Comparison of ENCODE assay signal across 30 cellular contexts in genomic region chr12:44375694-44376093, GRCh38.
A peak's percentile ranks its signal among the peaks of the same experiment; 100 is the strongest.
DNase-seq lines count a peak whose midpoint lies in the region; ATAC-seq, FAIRE-seq and TF ChIP-seq lines count a peak whose summit lies in the region.
"Had no signal": no experiment of that assay in that cellular context is flagged by ENCODE, and none has a peak within 500 bp of the region (broad histone marks: within the 10 kb centered on the region; RNA-seq: fewer than 3 reads in every experiment).

No MANE protein-coding gene starts in this region.

- no peaks in the 10 kb centered on the region for H3K79me2 ChIP-seq in GM12878 (ENCODE audit: control insufficient read depth, insufficient read depth, low read length)

- TF ChIP-seq EP300 in GM12878 (IDR thresholded peaks at IDR 0.05; ENCODE audit: borderline replicate concordance in 1 of 2, control insufficient read depth in 1 of 2, low read depth in 2 of 2, low read length in 2 of 2), result no peak

- H2AFZ ChIP-seq in GM12878 (ENCODE audit: control insufficient read depth, low read depth, low read length), result no peak overlapping the region; the same call in 1 of the 2 replicates
- H2AFZ ChIP-seq: GM23338, PC-9 had no signal

- SMC1A ChIA-PET in GM12878 (lab: Charles Lee; ENCODE audit: uncharacterized antibody, unreplicated experiment), result interaction anchor here (0.7 kb wide), 1 partner anchor 63 kb away, joined by 3 read pairs; no protein-coding TSS in a partner anchor

- H3K27me3 ChIP-seq in GM12878 (replicated peaks in 1 of 2; ENCODE audit: control insufficient read depth in 2 of 2, insufficient read depth in 2 of 2, low read length in 1 of 2) (no peaks in the 10 kb centered on the region), body of pancreas (no peaks in the 10 kb centered on the region)
- H3K27me3 ChIP-seq: BE2C, SJSA1 had no signal

- peaks cover 6% of the 10 kb centered on the region for H3K4me1 ChIP-seq in GM12878 (ENCODE audit: control insufficient read depth, insufficient read depth, low read length)
- no peaks in the 10 kb centered on the region for H3K4me1 ChIP-seq in body of pancreas
- H3K4me1 ChIP-seq: HAP-1, SJSA1 had no signal

- WGBS in GM12878 (ENCODE audit: insufficient coverage, insufficient replicate concordance, low lambda C conversion rate, missing lambda C conversion rate), result 95% methylated on average over 1 of the region's 1 CpG
- WGBS in body of pancreas, 2 donors, result 86 to 93% methylated on average over 1 of the region's 1 CpG

- DNase-seq in NCI-H146 (lab: John Stamatoyannopoulos, UW) (peak; percentile 31), NCI-H146 treated with DMSO at 0.1 percent for 48 hours (lab: John Stamatoyannopoulos, UW; ENCODE audit: unreplicated experiment) (no peak), GM19239 (ENCODE audit: insufficient read length, low spot score) (peak; percentile 1), GM12878 (ENCODE audit: low read depth, low spot score) (no peak), body of pancreas (no peak), Calu3 (no peak)
- DNase-seq: BE2C; CD8-positive, alpha-beta memory T cell; DND-41; HFFc6; NCI-H1048; NCI-H187 treated with DMSO at 0.1 percent for 48 hours; NCI-H2171 treated with DMSO at 0.1 percent for 48 hours; NCI-H345; NCI-H510A treated with DMSO at 0.1 percent for 48 hours; NCI-H748 treated with DMSO at 0.1 percent for 48 hours; PC-9; Right ventricle myocardium superior; RPMI8226; T-helper 2 cell had no signal

- peak; percentile 55 for ATAC-seq in GM21825 (IDR thresholded peaks at IDR 0.05; ENCODE audit: unreplicated experiment)
- no peak for ATAC-seq in GM12878
- ATAC-seq in body of pancreas, result no peak
- no peak for ATAC-seq in HG03097 (IDR thresholded peaks at IDR 0.05; ENCODE audit: low FRiP score, unreplicated experiment)
- ATAC-seq: GM23338 had no signal

- FAIRE-seq in GM19239 (lab: Jason Lieb, UNC) (no peak), GM12878 (lab: Jason Lieb, UNC) (no peak)

- RAD21 ChIA-PET in GM12878 (lab: Charles Lee; ENCODE audit: unreplicated experiment), result no interaction called here

- H3K36me3 Mint-ChIP-seq in Calu3 (ENCODE audit: insufficient read depth, unreplicated experiment), result no peaks in the 10 kb centered on the region
- H3K36me3 Mint-ChIP-seq: CD14-positive monocyte had no signal

- H3K9me3 Mint-ChIP-seq in Calu3 (ENCODE audit: low read depth, unreplicated experiment), result no peaks in the 10 kb centered on the region
- H3K9me3 Mint-ChIP-seq: CD8-positive, alpha-beta memory T cell; GM23338; HFFc6 had no signal

- intact Hi-C loops in GM12878 (cut with micrococcal nuclease; ENCODE audit: unreplicated experiment), result no loop called here
- intact Hi-C loops in body of pancreas (cut with DNase I), result no loop called here
- intact Hi-C loops in Calu3 (cut with micrococcal nuclease; ENCODE audit: unreplicated experiment), result no loop called here

- H3K36me3 ChIP-seq in GM12878 (ENCODE audit: control insufficient read depth in 2 of 2, insufficient read depth in 2 of 2, low read length in 1 of 2) (no peaks in the 10 kb centered on the region), body of pancreas (replicated peaks in 1 of 2; ENCODE audit: insufficient read depth in 1 of 2, low read depth in 2 of 2) (peaks cover 0 to 1% of the 10 kb centered on the region in 2 donors)
- H3K36me3 ChIP-seq: BE2C, HAP-1, SJSA1 had no signal

- POLR2A ChIA-PET in GM12878 (lab: Charles Lee), result no interaction called here

- CTCF ChIA-PET in GM12878 (lab: Yijun Ruan, JAX) (no interaction called here), Calu3 (lab: Charles Lee) (no interaction called here)

- no peak for TF ChIP-seq RAD21 in GM12878 (IDR thresholded peaks at IDR 0.05; ENCODE audit: insufficient read depth, low read depth, low read length)

- H3K27ac ChIP-seq in GM12878 (ENCODE audit: control insufficient read depth, insufficient read depth), result no peak overlapping the region
- no peak overlapping the region for H3K27ac ChIP-seq in body of pancreas
- H3K27ac ChIP-seq: 22Rv1, HL-60, KMS-11, PC-9, SJSA1 had no signal

- H3K4me3 ChIP-seq in GM12878 (no peak overlapping the region), body of pancreas (no peak overlapping the region)
- H3K4me3 ChIP-seq: GM23338, HAP-1, PC-9, SJSA1 had no signal

- no TSS peak for BruUV-seq in GM12878 (replicated peaks; lab: Mats Ljungman, UMichigan)
- BruUV-seq in Calu3 (replicated peaks; lab: Mats Ljungman, UMichigan), result no TSS peak

- no peak for TF ChIP-seq CTCF in GM12878 (IDR thresholded peaks at IDR 0.05 in 2 of 3, conservative IDR thresholded peaks at IDR 0.05 in 1 of 3; ENCODE audit: control insufficient read depth in 2 of 3, extremely low read depth in 1 of 3, insufficient read depth in 1 of 3, low read depth in 3 of 3, low read length in 3 of 3)
- no peak for TF ChIP-seq CTCF in body of pancreas (IDR thresholded peaks at IDR 0.05)
- TF ChIP-seq CTCF in Calu3 (IDR thresholded peaks at IDR 0.05; ENCODE audit: unreplicated experiment), result no peak

- H3K4me1 Mint-ChIP-seq in Calu3 (ENCODE audit: low read depth, unreplicated experiment), result no peaks in the 10 kb centered on the region
- H3K4me1 Mint-ChIP-seq: CD14-positive monocyte; CD8-positive, alpha-beta memory T cell had no signal

- no peak overlapping the region for H3K4me3 Mint-ChIP-seq in Calu3 (ENCODE audit: low read depth, unreplicated experiment)
- H3K4me3 Mint-ChIP-seq: CD14-positive monocyte; CD8-positive, alpha-beta memory T cell; GM23338; HFFc6 had no signal

- in situ Hi-C loops in GM12878 (cut with MboI), result no loop called here

- H3K4me2 ChIP-seq in GM12878 (ENCODE audit: control insufficient read depth, insufficient read depth), result peak overlapping the region; percentile 44; the same call in 1 of the 2 replicates
- H3K4me2 ChIP-seq: GM23338, KMS-11, PC-9 had no signal

- TF ChIP-seq POLR2A in GM12878 (IDR thresholded peaks at IDR 0.05; ENCODE audit: low read depth, low read length) (no peak), body of pancreas (IDR thresholded peaks at IDR 0.05) (no peak)

- H3K27ac Mint-ChIP-seq in Calu3 (ENCODE audit: unreplicated experiment), result no peak overlapping the region
- H3K27ac Mint-ChIP-seq: CD14-positive monocyte; CD8-positive, alpha-beta memory T cell; GM23338; HFFc6; IgD-negative memory B cell had no signal

- H4K20me1 ChIP-seq in GM12878 (ENCODE audit: control insufficient read depth, insufficient read depth), result no peaks in the 10 kb centered on the region

- no peaks in the 10 kb centered on the region; the same call in 2 of the 3 replicates for H3K9me3 ChIP-seq in GM12878 (replicated peaks; ENCODE audit: control insufficient read depth, insufficient read depth, low read length)
- H3K9me3 ChIP-seq in body of pancreas, result no peaks in the 10 kb centered on the region
- H3K9me3 ChIP-seq: BE2C, HAP-1, SJSA1 had no signal

- no peaks in the 10 kb centered on the region for H3K27me3 Mint-ChIP-seq in Calu3 (ENCODE audit: unreplicated experiment)
- H3K27me3 Mint-ChIP-seq: CD8-positive, alpha-beta memory T cell; IgD-negative memory B cell had no signal

- no peak overlapping the region for H3K9ac ChIP-seq in GM12878 (ENCODE audit: control insufficient read depth, insufficient read depth, low read length)
- H3K9ac ChIP-seq: KMS-11 had no signal

TF ChIP-seq in GM12878, 131 proteins besides CTCF, POLR2A, EP300 and RAD21:
- no peak for TF ChIP-seq E2F4 (IDR thresholded peaks at IDR 0.05; ENCODE audit: low read depth, low read length)
- no peak for TF ChIP-seq RBBP5 (conservative IDR thresholded peaks at IDR 0.05)
- TF ChIP-seq SP1 (IDR thresholded peaks at IDR 0.05; ENCODE audit: low read depth, low read length), result no peak
- no peak for TF ChIP-seq ATF2 (IDR thresholded peaks at IDR 0.05; ENCODE audit: low read length)
- no peak for TF ChIP-seq CREM (IDR thresholded peaks at IDR 0.05; ENCODE audit: low read depth)
- no peak for TF ChIP-seq JUNB (IDR thresholded peaks at IDR 0.05)
- TF ChIP-seq TCF3 (IDR thresholded peaks at IDR 0.05; ENCODE audit: borderline replicate concordance, insufficient read depth, low read depth, low read length), result no peak
- no peak for TF ChIP-seq MEF2A (IDR thresholded peaks at IDR 0.05; ENCODE audit: insufficient read depth, low read depth, low read length)

Comparison
In these comparisons a context has a peak if more than half of its experiments do, and no peak if none do; other contexts are left out.
1. DNase-seq: peak in NCI-H146 (single experiment) and GM19239 (single experiment); none in NCI-H146 treated with DMSO at 0.1 percent for 48 hours (single experiment), GM12878 (single experiment), body of pancreas (0 of 4) and Calu3 (single experiment).